In genomic region chr12:2179953-2180736, GRCh38 we compare ENCODE assay signal across 9 cellular contexts.
DNase-seq lines count a peak whose midpoint lies in the region; ATAC-seq, FAIRE-seq and TF ChIP-seq lines count a peak whose summit lies in the region.
"Had no signal": no experiment of that assay in that cellular context is flagged by ENCODE, and none has a peak within 500 bp of the region (broad histone marks: within the 10 kb centered on the region; RNA-seq: fewer than 3 reads in every experiment).

No MANE protein-coding gene starts in this region.

- 87% methylated on average over 9 of the region's 9 CpGs for WGBS in liver
- WGBS in HepG2 (ENCODE audit: low lambda C conversion rate): 31% methylated on average over 9 of the region's 9 CpGs

- no peak overlapping the region for H3K27ac Mint-ChIP-seq in T-cell

- in situ Hi-C loops in HepG2 (cut with HindIII; ENCODE audit: extremely low pct_ligation_motif_present, low pct_unique_long_range_greater_than_20kb): no loop called here

- H3K4me1 ChIP-seq in liver (ENCODE audit: control insufficient read depth in 4 of 4, insufficient read depth in 4 of 4, low read length in 3 of 4): no peaks in the 10 kb centered on the region
- 0 out of 2 replicates have a peak, but pooled peaks cover 6% of the 10 kb centered on the region for H3K4me1 ChIP-seq in HepG2 (ENCODE audit: insufficient read depth, low read length)

- H3K27ac ChIP-seq in liver (ENCODE audit: low read depth in 1 of 2, low read length in 2 of 2) (peak overlapping the region in 1 of 2 donors; percentile 25), HepG2 (ENCODE audit: extremely low read length, insufficient read depth, low read length) (no peak overlapping the region)

- FAIRE-seq in HepG2 (lab: Jason Lieb, UNC): no peak
- FAIRE-seq: A204.1 had no signal

- no peak for DNase-seq in HepG2 (ENCODE audit: low spot score)
- peak; percentile 56 for DNase-seq in mucosa of gallbladder (ENCODE audit: low spot score)
- DNase-seq in germinal center (ENCODE audit: low spot score): no peak
- no peak for DNase-seq in T-cell
- DNase-seq in activated CD4-positive, alpha-beta T cell treated with anti-CD3 and anti-CD28 coated beads for 4 hours: no peak

- POLR2A ChIA-PET in HepG2 (lab: Yijun Ruan, JAX): no interaction called here
- POLR2A ChIA-PET in T-cell (lab: Charles Lee): no interaction called here

- H3K27me3 Mint-ChIP-seq in T-cell: peaks cover 10 to 33% of the 10 kb centered on the region in 2 donors

- TF ChIP-seq RAD21 in liver (IDR thresholded peaks at IDR 0.05) (peak in 1 of 2 donors; percentile 9), HepG2 (CRISPR knock-in tag; IDR thresholded peaks at IDR 0.05) (no peak)

- CTCF ChIA-PET in HepG2 (lab: Yijun Ruan, JAX; ENCODE audit: low intra/inter-chr PET ratio, low total read pairs) (no interaction called here), T-cell (lab: Charles Lee) (no interaction called here)

- H3K36me3 ChIP-seq in liver (ENCODE audit: control insufficient read depth in 4 of 4, insufficient read depth in 3 of 4, low read depth in 1 of 4, low read length in 3 of 4): no peaks in the 10 kb centered on the region
- no peaks in the 10 kb centered on the region for H3K36me3 ChIP-seq in HepG2 (replicated peaks in 1 of 2; ENCODE audit: control insufficient read depth in 1 of 2, insufficient read depth in 2 of 2, low read length in 2 of 2)

- no peak for TF ChIP-seq POLR2A in HepG2 (IDR thresholded peaks at IDR 0.05; ENCODE audit: insufficient read depth in 1 of 2, low read depth in 2 of 2, low read length in 2 of 2)

- no peak for ATAC-seq in HepG2
- ATAC-seq in esophagus mucosa: peak; percentile 80
- no peak for ATAC-seq in T-cell (replicated peaks in 1 of 4)
- no peak for ATAC-seq in GM21423 (IDR thresholded peaks at IDR 0.05; ENCODE audit: unreplicated experiment)

- H3K9ac ChIP-seq in liver (ENCODE audit: low read depth in 1 of 2, low read length in 2 of 2): no peak overlapping the region
- H3K9ac ChIP-seq in HepG2 (ENCODE audit: insufficient read depth, low read depth, low read length): no peak overlapping the region

- no peaks in the 10 kb centered on the region for H4K20me1 ChIP-seq in HepG2 (ENCODE audit: insufficient read depth, low read length)

- BruUV-seq in HepG2 (replicated peaks; lab: Mats Ljungman, UMichigan): no TSS peak

- H3K79me2 ChIP-seq in HepG2 (ENCODE audit: insufficient read depth, low read length): no peaks in the 10 kb centered on the region

- no peaks in the 10 kb centered on the region for H3K9me3 Mint-ChIP-seq in T-cell

- no peaks in the 10 kb centered on the region for H3K36me3 Mint-ChIP-seq in T-cell

- H3K4me2 ChIP-seq in HepG2 (ENCODE audit: low read depth, low read length): no peak overlapping the region

- TF ChIP-seq EP300 in HepG2 (IDR thresholded peaks at IDR 0.05; ENCODE audit: low read depth in 2 of 2, low read length in 2 of 2) (no peak), HepG2 (CRISPR knock-in tag; IDR thresholded peaks at IDR 0.05; ENCODE audit: borderline replicate concordance) (no peak)

- peaks cover 4 to 8% (median 6%) of the 10 kb centered on the region in 3 donors for H3K4me1 Mint-ChIP-seq in T-cell

- H2AFZ ChIP-seq in HepG2 (ENCODE audit: low read length): no peak overlapping the region

- no peak overlapping the region for H3K4me3 Mint-ChIP-seq in T-cell

- no peaks in the 10 kb centered on the region for H3K9me3 ChIP-seq in liver (ENCODE audit: control insufficient read depth in 4 of 4, low read length in 3 of 4)
- H3K9me3 ChIP-seq in HepG2 (ENCODE audit: low read length): no peaks in the 10 kb centered on the region

- intact Hi-C loops in HepG2 (cut with micrococcal nuclease; ENCODE audit: unreplicated experiment): no loop called here

- TF ChIP-seq CTCF in liver (IDR thresholded peaks at IDR 0.05; ENCODE audit: low read depth, low read length, missing input control): no peak
- TF ChIP-seq CTCF in HepG2 (CRISPR knock-in tag; IDR thresholded peaks at IDR 0.05): no peak

- peaks cover 0 to 3% (median 0%) of the 10 kb centered on the region in 4 donors for H3K27me3 ChIP-seq in liver (ENCODE audit: control insufficient read depth in 4 of 4, insufficient read depth in 4 of 4, low read length in 3 of 4)
- H3K27me3 ChIP-seq in HepG2 (ENCODE audit: control insufficient read depth in 1 of 2, insufficient read depth in 2 of 2, low read length in 2 of 2): peaks cover 0 to 49% of the 10 kb centered on the region in 2 experiments; a peak in 2 of 5 replicates

- H3K4me3 ChIP-seq in liver (ENCODE audit: low read depth in 1 of 3, low read length in 3 of 3) (no peak overlapping the region), HepG2 (replicated peaks in 1 of 3; ENCODE audit: insufficient read depth in 1 of 3, low read depth in 2 of 3, low read length in 3 of 3) (no peak overlapping the region)

TF ChIP-seq in liver, 16 proteins besides CTCF, POLR2A, EP300 and RAD21 (continues in another document):
- TF ChIP-seq, protein P1, sequence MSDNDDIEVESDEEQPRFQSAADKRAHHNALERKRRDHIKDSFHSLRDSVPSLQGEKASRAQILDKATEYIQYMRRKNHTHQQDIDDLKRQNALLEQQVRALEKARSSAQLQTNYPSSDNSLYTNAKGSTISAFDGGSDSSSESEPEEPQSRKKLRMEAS (IDR thresholded peaks at IDR 0.05): no peak
- TF ChIP-seq EGR1 (IDR thresholded peaks at IDR 0.05; ENCODE audit: low read depth in 2 of 2): no peak
- no peak for TF ChIP-seq REST (IDR thresholded peaks at IDR 0.05)
- TF ChIP-seq, protein P2, sequence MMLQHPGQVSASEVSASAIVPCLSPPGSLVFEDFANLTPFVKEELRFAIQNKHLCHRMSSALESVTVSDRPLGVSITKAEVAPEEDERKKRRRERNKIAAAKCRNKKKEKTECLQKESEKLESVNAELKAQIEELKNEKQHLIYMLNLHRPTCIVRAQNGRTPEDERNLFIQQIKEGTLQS (IDR thresholded peaks at IDR 0.05): no peak
- TF ChIP-seq JUND (IDR thresholded peaks at IDR 0.05): peak; percentile 79 to 82
- peak; percentile 50 for TF ChIP-seq NR2F2 (IDR thresholded peaks at IDR 0.05)
- TF ChIP-seq HNF4G (IDR thresholded peaks at IDR 0.05): no peak

TF ChIP-seq in HepG2, 621 proteins besides CTCF, POLR2A, EP300 and RAD21:
- no peak for TF ChIP-seq ZNF552 (CRISPR knock-in tag; IDR thresholded peaks at IDR 0.05; ENCODE audit: borderline replicate concordance)
- no peak for TF ChIP-seq ZNF264 (CRISPR knock-in tag; IDR thresholded peaks at IDR 0.05)
- no peak for TF ChIP-seq ZNF224 (CRISPR knock-in tag; IDR thresholded peaks at IDR 0.05)
